In genomic region chr3:155327430-155327829, GRCh38 we compare ENCODE assay signal across 32 cellular contexts. TPM values are rescaled to one million over a fixed set of nuclear protein-coding genes. Genes with fewer than 3 reads are reported as not detected.
"Had no signal": no experiment of that assay in that cellular context is flagged by ENCODE, and none has a peak within 500 bp of the region (broad histone marks: within the 10 kb centered on the region; RNA-seq: fewer than 3 reads in every experiment).

No MANE protein-coding gene starts in this region.

- H3K27ac ChIP-seq: colonic mucosa, esophagus muscularis mucosa, foreskin keratinocyte, gastroesophageal sphincter, heart left ventricle, hepatocyte, ovary, right lobe of liver, thoracic aorta, tibial nerve, upper lobe of right lung, uterus had no signal

- ATAC-seq: foreskin keratinocyte; gastroesophageal sphincter; heart left ventricle; left lobe of liver; naive thymus-derived CD8-positive, alpha-beta T cell; right lobe of liver; stimulated activated naive B cell treated with anti-CD40 and anti-IgM and Interleukin-4, amounts not matched to agents 10 μg/mL and 1 μg/mL and 100 μg/mL, for 72 hours; upper lobe of right lung had no signal

- H3K36me3 Mint-ChIP-seq: naive thymus-derived CD8-positive, alpha-beta T cell; stimulated activated naive B cell treated with anti-CD40 and anti-IgM and Interleukin-4, amounts not matched to agents 10 μg/mL and 1 μg/mL and 100 μg/mL, for 72 hours had no signal

- H3K4me2 ChIP-seq: hepatocyte had no signal

- H3K36me3 ChIP-seq: colonic mucosa, esophagus muscularis mucosa, gastroesophageal sphincter, heart left ventricle, ovary, right lobe of liver, thoracic aorta, tibial nerve, upper lobe of right lung, uterus had no signal

- H3K4me3 Mint-ChIP-seq: dendritic cell treated with granulocyte-macrophage colony-stimulating factor and Interleukin-4, amounts not matched to agents 40 ng/mL and 50 ng/mL, for 4 days; naive thymus-derived CD8-positive, alpha-beta T cell; nephron progenitor cell; stimulated activated naive B cell treated with anti-CD40 and anti-IgM and Interleukin-4, amounts not matched to agents 10 μg/mL and 1 μg/mL and 100 μg/mL, for 72 hours; stimulated activated naive CD8-positive, alpha-beta T cell treated with anti-CD3 and anti-CD28 coated beads, Interleukin-15, Interleukin-2, amounts not matched to agents 100 ng/mL and 50 ng/mL, for 24 hours had no signal

- H3K4me1 ChIP-seq: colonic mucosa, esophagus muscularis mucosa, foreskin keratinocyte, gastroesophageal sphincter, heart left ventricle, right lobe of liver, tibial nerve, upper lobe of right lung, uterus had no signal

- H3K27ac Mint-ChIP-seq: dendritic cell treated with granulocyte-macrophage colony-stimulating factor and Interleukin-4, amounts not matched to agents 40 ng/mL and 50 ng/mL, for 4 days; naive thymus-derived CD8-positive, alpha-beta T cell; stimulated activated naive B cell treated with anti-CD40 and anti-IgM and Interleukin-4, amounts not matched to agents 10 μg/mL and 1 μg/mL and 100 μg/mL, for 72 hours; stimulated activated naive CD8-positive, alpha-beta T cell treated with anti-CD3 and anti-CD28 coated beads, Interleukin-15, Interleukin-2, amounts not matched to agents 100 ng/mL and 50 ng/mL, for 24 hours had no signal

- H2AFZ ChIP-seq: hepatocyte had no signal

- H3K79me2 ChIP-seq: hepatocyte had no signal

- H3K4me3 ChIP-seq: colonic mucosa, esophagus muscularis mucosa, gastroesophageal sphincter, heart left ventricle, hepatocyte, ovary, right lobe of liver, thoracic aorta, tibial nerve, upper lobe of right lung, uterus had no signal

- H3K4me1 Mint-ChIP-seq: naive thymus-derived CD8-positive, alpha-beta T cell; stimulated activated naive B cell treated with anti-CD40 and anti-IgM and Interleukin-4, amounts not matched to agents 10 μg/mL and 1 μg/mL and 100 μg/mL, for 72 hours had no signal

- H3K9me3 Mint-ChIP-seq: dendritic cell treated with granulocyte-macrophage colony-stimulating factor and Interleukin-4, amounts not matched to agents 40 ng/mL and 50 ng/mL, for 4 days; naive thymus-derived CD8-positive, alpha-beta T cell; nephron progenitor cell; stimulated activated naive B cell treated with anti-CD40 and anti-IgM and Interleukin-4, amounts not matched to agents 10 μg/mL and 1 μg/mL and 100 μg/mL, for 72 hours; stimulated activated naive CD8-positive, alpha-beta T cell treated with anti-CD3 and anti-CD28 coated beads, Interleukin-15, Interleukin-2, amounts not matched to agents 100 ng/mL and 50 ng/mL, for 24 hours had no signal

- H3K9me3 ChIP-seq: colonic mucosa, esophagus muscularis mucosa, gastroesophageal sphincter, heart left ventricle, ovary, right lobe of liver, thoracic aorta, tibial nerve, upper lobe of right lung, uterus had no signal

- DNase-seq: colonic mucosa; effector CD8-positive, alpha-beta T cell; foreskin keratinocyte; heart left ventricle; kidney; naive thymus-derived CD8-positive, alpha-beta T cell; nephron progenitor cell; occipital lobe; ovary; right lobe of liver; stimulated activated CD4-positive, alpha-beta T cell treated with anti-CD3 and anti-CD28 coated beads, Interleukin-15, amount 100 ng/mL, for 24 hours; stimulated activated CD4-positive, alpha-beta T cell treated with anti-CD3 and anti-CD28 coated beads, Interleukin-2, amount 100 ng/mL, for 48 hours; stimulated activated naive B cell treated with anti-CD40 and anti-IgM and Interleukin-4, amounts not matched to agents 10 μg/mL and 1 μg/mL and 100 μg/mL, for 72 hours; upper lobe of right lung; uterus had no signal

- FAIRE-seq: endothelial cell of umbilical vein, kidney, small intestine had no signal

- H3K27me3 ChIP-seq: colonic mucosa, esophagus muscularis mucosa, gastroesophageal sphincter, heart left ventricle, hepatocyte, ovary, right lobe of liver, tibial nerve, upper lobe of right lung, uterus had no signal

- H3K27me3 Mint-ChIP-seq: dendritic cell treated with granulocyte-macrophage colony-stimulating factor and Interleukin-4, amounts not matched to agents 40 ng/mL and 50 ng/mL, for 4 days; naive thymus-derived CD8-positive, alpha-beta T cell; stimulated activated naive B cell treated with anti-CD40 and anti-IgM and Interleukin-4, amounts not matched to agents 10 μg/mL and 1 μg/mL and 100 μg/mL, for 72 hours; stimulated activated naive CD8-positive, alpha-beta T cell treated with anti-CD3 and anti-CD28 coated beads, Interleukin-15, Interleukin-2, amounts not matched to agents 100 ng/mL and 50 ng/mL, for 24 hours had no signal

RNA-seq across cellular contexts. Expression of gene STRIT1, which starts 33.9 kb away (rescaled TPM):
- total RNA-seq: colonic mucosa; endothelial cell of umbilical vein; epithelial cell of proximal tubule; esophagus muscularis mucosa; fibroblast of lung; foreskin keratinocyte; gastroesophageal sphincter; kidney; left lobe of liver; liver; lung microvascular endothelial cell; mesenteric fat pad; naive thymus-derived CD8-positive, alpha-beta T cell; occipital lobe; ovary; posterior vena cava; pulmonary artery endothelial cell; thoracic aorta; tibial nerve; upper lobe of right lung; uterus had no signal
- polyA plus RNA-seq: endothelial cell of umbilical vein; fibroblast of lung; foreskin keratinocyte; liver; naive thymus-derived CD8-positive, alpha-beta T cell; ovary had no signal
